15 cellular contexts compared by ENCODE assay signal in genomic region chr10:46269554-46270053, GRCh38. TPM values are rescaled to one million over a fixed set of nuclear protein-coding genes. Genes with fewer than 3 reads are reported as not detected.
DNase-seq lines count a peak whose midpoint lies in the region; ATAC-seq and TF ChIP-seq lines count a peak whose summit lies in the region.
"Not testable (repeated sequence)": the region's sequence is repeated elsewhere in the genome, so short reads cannot be mapped to it uniquely, and the experiment has no call there.
"Had no signal": no experiment of that assay in that cellular context is flagged by ENCODE, and none has a peak within 500 bp of the region (broad histone marks: within the 10 kb centered on the region; RNA-seq: fewer than 3 reads in every experiment).

No MANE protein-coding gene starts in this region.

- not testable (repeated sequence) for H4K20me1 ChIP-seq in OCI-LY7 (ENCODE audit: insufficient read depth, low read length); hepatocyte (ENCODE audit: insufficient read depth, poor library complexity, severe bottlenecking)

- peak overlapping the region; percentile 84 for H3K4me2 ChIP-seq in OCI-LY7 (ENCODE audit: low read length)
- H3K4me2 ChIP-seq in hepatocyte: not testable (repeated sequence)

- not testable (repeated sequence) for H3K9me3 ChIP-seq in CD8-positive, alpha-beta memory T cell (ENCODE audit: low read length); OCI-LY7 (ENCODE audit: low read length); hepatocyte (ENCODE audit: low read depth); vagina

- peak in 3 of 5 donors; percentile 52 to 69 (median 55) for DNase-seq in CD8-positive, alpha-beta memory T cell
- DNase-seq in OCI-LY7 (ENCODE audit: low spot score): peak; percentile 87
- DNase-seq in activated CD4-positive, alpha-beta T cell treated with anti-CD3 and anti-CD28 coated beads, Interleukin-2, amount 10 ng/mL, durations not matched to agents 7 days and 5 days: peak; percentile 81
- peak; percentile 48 for DNase-seq in activated gamma-delta T cell treated with Interleukin-2 at 50 U/mL for 16 hours
- DNase-seq in hepatocyte (ENCODE audit: low spot score): peak; percentile 1
- DNase-seq in stimulated activated CD4-positive, alpha-beta T cell treated with anti-CD3 and anti-CD28 coated beads, Interleukin-15, amount 100 ng/mL, for 24 hours: peak; percentile 37
- DNase-seq in vagina (ENCODE audit: extremely low spot score in 2 of 2): peak; percentile 67 to 74

- H3K36me3 Mint-ChIP-seq in CD8-positive, alpha-beta memory T cell: not testable (repeated sequence)
- H3K36me3 Mint-ChIP-seq in activated CD4-positive, alpha-beta T cell treated with anti-CD3 and anti-CD28 coated beads, Interleukin-2, amount 10 ng/mL, durations not matched to agents 7 days and 5 days (ENCODE audit: low read depth): peaks cover 12% of the 10 kb centered on the region

- H3K27ac ChIP-seq in CD8-positive, alpha-beta memory T cell (ENCODE audit: low read depth, low read length): peak overlapping the region; percentile 57
- peak overlapping the region; percentile 96 for H3K27ac ChIP-seq in OCI-LY7 (ENCODE audit: low read depth, low read length, poor library complexity, severe bottlenecking)
- H3K27ac ChIP-seq in hepatocyte, vagina: not testable (repeated sequence)

- BruUV-seq in OCI-LY7 (replicated peaks; lab: Mats Ljungman, UMichigan): not testable (repeated sequence)

- peaks cover 60% of the 10 kb centered on the region for H3K4me1 ChIP-seq in CD8-positive, alpha-beta memory T cell (ENCODE audit: insufficient read depth, low read length)
- H3K4me1 ChIP-seq in OCI-LY7 (ENCODE audit: insufficient read depth, low read length, poor library complexity, severe bottlenecking): peaks cover 74% of the 10 kb centered on the region
- H3K4me1 ChIP-seq in hepatocyte (ENCODE audit: insufficient read depth); vagina: not testable (repeated sequence)

- not testable (repeated sequence) for H3K9me2 ChIP-seq in OCI-LY7 (ENCODE audit: insufficient read depth, low read length); hepatocyte (replicated peaks; ENCODE audit: insufficient read depth)

- 67% methylated on average over 3 of the region's 3 CpGs for WGBS in hepatocyte (ENCODE audit: low lambda C conversion rate, missing lambda C conversion rate)

- H3K27me3 ChIP-seq in CD8-positive, alpha-beta memory T cell (ENCODE audit: insufficient read depth, low read length, poor library complexity, severe bottlenecking); hepatocyte; vagina: not testable (repeated sequence)

- POLR2A ChIA-PET in CD8-positive, alpha-beta memory T cell (lab: Charles Lee): interaction anchor here (1.0 to 2.3 kb wide), 4 partner anchors 13 to 163 kb away, joined by 3 to 12 read pairs (median 4); no protein-coding TSS in a partner anchor
- POLR2A ChIA-PET in OCI-LY7 (lab: Charles Lee): interaction anchor here (0.9 to 2.9 kb wide), 7 partner anchors 14 to 1305 kb away, joined by 3 to 14 read pairs (median 9); no protein-coding TSS in a partner anchor
- POLR2A ChIA-PET in activated CD4-positive, alpha-beta T cell treated with anti-CD3 and anti-CD28 coated beads, Interleukin-2, amount 10 ng/mL, durations not matched to agents 7 days and 5 days (lab: Charles Lee): interaction anchor here (1.7 kb wide), 1 partner anchor 14 kb away, joined by 4 read pairs; no protein-coding TSS in a partner anchor

- peaks cover 53 to 64% (median 53%) of the 10 kb centered on the region in 3 donors for H3K4me1 Mint-ChIP-seq in CD8-positive, alpha-beta memory T cell
- H3K4me1 Mint-ChIP-seq in activated CD4-positive, alpha-beta T cell treated with anti-CD3 and anti-CD28 coated beads, Interleukin-2, amount 10 ng/mL, durations not matched to agents 7 days and 5 days: peaks cover 45% of the 10 kb centered on the region

- not testable (repeated sequence) for H3K27me3 Mint-ChIP-seq in CD8-positive, alpha-beta memory T cell; activated CD4-positive, alpha-beta T cell treated with anti-CD3 and anti-CD28 coated beads, Interleukin-2, amount 10 ng/mL, durations not matched to agents 7 days and 5 days

- H3K79me2 ChIP-seq in OCI-LY7 (ENCODE audit: insufficient read depth, low read depth, low read length): peaks cover 27% of the 10 kb centered on the region
- not testable (repeated sequence) for H3K79me2 ChIP-seq in hepatocyte

- ATAC-seq in GM21723 (IDR thresholded peaks at IDR 0.05; ENCODE audit: unreplicated experiment): peak; percentile 25

- H3K9me3 Mint-ChIP-seq in CD8-positive, alpha-beta memory T cell; activated CD4-positive, alpha-beta T cell treated with anti-CD3 and anti-CD28 coated beads, Interleukin-2, amount 10 ng/mL, durations not matched to agents 7 days and 5 days: not testable (repeated sequence)

- peak overlapping the region; percentile 72 for H3K4me3 ChIP-seq in CD8-positive, alpha-beta memory T cell (ENCODE audit: low read length)
- peak overlapping the region; percentile 78 for H3K4me3 ChIP-seq in OCI-LY7 (ENCODE audit: low read depth, low read length, poor library complexity, severe bottlenecking)
- not testable (repeated sequence) for H3K4me3 ChIP-seq in hepatocyte, vagina

- H2AFZ ChIP-seq in OCI-LY7 (ENCODE audit: low read length): peak overlapping the region; percentile 28; the same call in 1 of the 2 replicates
- not testable (repeated sequence) for H2AFZ ChIP-seq in hepatocyte

- not testable (repeated sequence) for H3K36me3 ChIP-seq in CD8-positive, alpha-beta memory T cell (ENCODE audit: insufficient read depth, low read length); hepatocyte (replicated peaks; ENCODE audit: insufficient read depth, low read depth); vagina
- H3K36me3 ChIP-seq in OCI-LY7 (ENCODE audit: insufficient read depth, low read length): peaks cover 14% of the 10 kb centered on the region

- not testable (repeated sequence) for H3K27ac Mint-ChIP-seq in CD8-positive, alpha-beta memory T cell; activated CD4-positive, alpha-beta T cell treated with anti-CD3 and anti-CD28 coated beads, Interleukin-2, amount 10 ng/mL, durations not matched to agents 7 days and 5 days

- CTCF ChIA-PET in CD8-positive, alpha-beta memory T cell (lab: Charles Lee): interaction anchor here (1.0 to 2.0 kb wide), 2 partner anchors 11 kb away, joined by 3 to 7 read pairs; no protein-coding TSS in a partner anchor
- CTCF ChIA-PET in OCI-LY7 (lab: Charles Lee; ENCODE audit: unreplicated experiment): interaction anchor here (0.8 to 0.9 kb wide), 2 partner anchors 30 to 59 kb away, joined by 3 read pairs; no protein-coding TSS in a partner anchor
- CTCF ChIA-PET in activated CD4-positive, alpha-beta T cell treated with anti-CD3 and anti-CD28 coated beads, Interleukin-2, amount 10 ng/mL, durations not matched to agents 7 days and 5 days (lab: Charles Lee): interaction anchor here (1.1 kb wide), 1 partner anchor 13 kb away, joined by 5 read pairs; no protein-coding TSS in a partner anchor

- TF ChIP-seq CTCF in OCI-LY7 (conservative IDR thresholded peaks at IDR 0.05; ENCODE audit: low read length); hepatocyte (IDR thresholded peaks at IDR 0.05; ENCODE audit: poor library complexity); vagina (IDR thresholded peaks at IDR 0.05): not testable (repeated sequence)

- intact Hi-C loops in OCI-LY7 (cut with micrococcal nuclease; ENCODE audit: unreplicated experiment): loop anchor here (1.0 to 10.0 kb wide), 3 partner anchors 15 to 175 kb away; no protein-coding TSS in a partner anchor
- intact Hi-C loops in vagina (cut with DNase I): not testable (repeated sequence)

- H3K4me3 Mint-ChIP-seq in CD8-positive, alpha-beta memory T cell; activated CD4-positive, alpha-beta T cell treated with anti-CD3 and anti-CD28 coated beads, Interleukin-2, amount 10 ng/mL, durations not matched to agents 7 days and 5 days: not testable (repeated sequence)

- TF ChIP-seq POLR2A in vagina (IDR thresholded peaks at IDR 0.05): not testable (repeated sequence)

RNA-seq across cellular contexts. Expression of gene ANTXRL, which starts 17.2 kb away (rescaled TPM):
- total RNA-seq in CD8-positive, alpha-beta memory T cell: not detected
- not detected for polyA plus RNA-seq in CD8-positive, alpha-beta memory T cell
- total RNA-seq in OCI-LY7 (2014; rRNA removed; shearing (Covaris generic)): not detected in 2 replicates
- total RNA-seq in OCI-LY7 (2022) (0.95 TPM in 1 of 2 replicates, not detected in the other), hepatocyte (not detected in 2 replicates), vagina (not detected)
- under 1 TPM; 0.52 to 0.57 TPM for total RNA-seq in activated CD4-positive, alpha-beta T cell treated with anti-CD3 and anti-CD28 coated beads, Interleukin-2, amount 10 ng/mL, durations not matched to agents 7 days and 5 days
- polyA plus RNA-seq in hepatocyte: not detected in 2 replicates
- total RNA-seq: H7, IMR-90, left cardiac atrium, Right ventricle myocardium inferior, sigmoid colon had no signal
- polyA plus RNA-seq: CD14-positive monocyte, IMR-90, neural cell, sigmoid colon had no signal

Comparison
In these comparisons a context has a peak if more than half of its experiments do, and no peak if none do; other contexts are left out.
1. DNase-seq: peak in every context shown above with its lines; median percentile 87 in OCI-LY7; 81 in activated CD4-positive, alpha-beta T cell treated with anti-CD3 and anti-CD28 coated beads, Interleukin-2, amount 10 ng/mL, durations not matched to agents 7 days and 5 days; 70 in vagina; 55 in CD8-positive, alpha-beta memory T cell; 48 in activated gamma-delta T cell treated with Interleukin-2 at 50 U/mL for 16 hours; 37 in stimulated activated CD4-positive, alpha-beta T cell treated with anti-CD3 and anti-CD28 coated beads, Interleukin-15, amount 100 ng/mL, for 24 hours; 1 in hepatocyte.